Comparison of ENCODE assay signal across 8 cellular contexts in genomic region chr4:139295317-139296299, GRCh38. TPM values are rescaled to one million over a fixed set of nuclear protein-coding genes. Genes with fewer than 3 reads are reported as not detected.
A peak's percentile ranks its signal among the peaks of the same experiment; 100 is the strongest.
DNase-seq lines count a peak whose midpoint lies in the region; FAIRE-seq and TF ChIP-seq lines count a peak whose summit lies in the region.

No MANE protein-coding gene starts in this region.

- peak overlapping the region; percentile 91 for H3K9ac ChIP-seq in MM.1S (ENCODE audit: low read length)

- DNase-seq in GDM1 (lab: John Stamatoyannopoulos, UW) (peak; percentile 84), HCEC 1CT (peak; percentile 78), MM.1S (peak; percentile 96), SHP77 treated with DMSO at 0.1 percent for 48 hours (lab: John Stamatoyannopoulos, UW) (peak; percentile 63), frontal cortex (ENCODE audit: low spot score in 2 of 2) (peak; percentile 72 to 84), non-pigmented ciliary epithelial cell (ENCODE audit: low read depth) (peak; percentile 74), superior temporal gyrus (ENCODE audit: extremely low spot score) (peak; percentile 99)
- DNase-seq in activated gamma-delta T cell treated with anti-CD3 and anti-CD28 coated beads, Interleukin-2, amount 50 U/mL, for 16 hours (ENCODE audit: low read depth), result peak; percentile 99

- H3K9me2 ChIP-seq in MM.1S (replicated peaks; ENCODE audit: insufficient read depth, low read length), result no peaks in the 10 kb centered on the region

- no peaks in the 10 kb centered on the region for H4K20me1 ChIP-seq in MM.1S (ENCODE audit: insufficient read depth, low read length)

- no peaks in the 10 kb centered on the region for H3K36me3 ChIP-seq in MM.1S (replicated peaks; ENCODE audit: insufficient read depth, low read length)

- peaks cover 22% of the 10 kb centered on the region for H3K4me1 ChIP-seq in MM.1S (ENCODE audit: low read length)

- H3F3A ChIP-seq in MM.1S (ENCODE audit: insufficient read depth, low read length), result peaks cover 19% of the 10 kb centered on the region

- H2AFZ ChIP-seq in MM.1S (ENCODE audit: low read length), result peak overlapping the region; percentile 97

- no peak for FAIRE-seq in frontal cortex (lab: Jason Lieb, UNC)

- H3K27me3 ChIP-seq in MM.1S (replicated peaks; ENCODE audit: insufficient read depth, low read length), result no peaks in the 10 kb centered on the region

- H3K4me3 ChIP-seq in MM.1S (ENCODE audit: low read length), result peak overlapping the region; percentile 96

- H3K27ac ChIP-seq in MM.1S (ENCODE audit: low read length), result peak overlapping the region; percentile 66

- H3K4me2 ChIP-seq in MM.1S (ENCODE audit: low read depth, low read length), result peak overlapping the region; percentile 93

- peak; percentile 91 for TF ChIP-seq CTCF in MM.1S (IDR thresholded peaks at IDR 0.05; ENCODE audit: low read length)

- no peaks in the 10 kb centered on the region for H3K9me3 ChIP-seq in MM.1S (replicated peaks; ENCODE audit: insufficient read depth, low read length)

- peaks cover 49% of the 10 kb centered on the region for H3K79me2 ChIP-seq in MM.1S (ENCODE audit: low read length)

RNA-seq across cellular contexts. Expression of gene NAA15, which starts 5.7 kb away (rescaled TPM):
- total RNA-seq in frontal cortex, result 41.6 TPM

RNA-seq across cellular contexts. Expression of gene NDUFC1, which starts 6.7 kb away (rescaled TPM):
- total RNA-seq in frontal cortex, result 32.2 TPM

RNA-seq across cellular contexts. Expression of gene MGARP, which starts 15.6 kb away (rescaled TPM):
- total RNA-seq in frontal cortex, result 0.82 TPM

Comparison
In these comparisons a context has a peak if more than half of its experiments do, and no peak if none do; other contexts are left out.
1. Peak in every context shown above with its lines: DNase-seq, H3K4me3 ChIP-seq and H3K27ac ChIP-seq.